ENCODE assay signal across 22 cellular contexts in genomic region chr11:1127664-1128162, GRCh38. TPM values are rescaled to one million over a fixed set of nuclear protein-coding genes. Genes with fewer than 3 reads are reported as not detected.
"Had no signal": no experiment of that assay in that cellular context is flagged by ENCODE, and none has a peak within 500 bp of the region (broad histone marks: within the 10 kb centered on the region; RNA-seq: fewer than 3 reads in every experiment).

No MANE protein-coding gene starts in this region.

- H3K4me3 ChIP-seq: dorsolateral prefrontal cortex, hepatocyte, SK-N-MC, skin epidermis, transverse colon had no signal

- ATAC-seq: activated CD4-positive, CD25-positive, alpha-beta regulatory T cell treated with anti-CD3 and anti-CD28 coated beads, Interleukin-2, amount 50 U/mL, for 24 hours; activated naive CD4-positive, alpha-beta T cell treated with anti-CD3 and anti-CD28 coated beads, Interleukin-2, amount 50 U/mL, for 72 hours had no signal

- H3K36me3 ChIP-seq: neutrophil, transverse colon had no signal

- H3K9me3 ChIP-seq: neutrophil, transverse colon had no signal

- H3K27ac Mint-ChIP-seq: activated naive CD4-positive, alpha-beta T cell treated with anti-CD3 and anti-CD28 coated beads, Interleukin-2, amount 50 U/mL, for 72 hours; activated T-helper 2 cell treated with anti-CD3 and anti-CD28 coated beads, Interferon-gamma antibody, Interleukin-2, Interleukin-4, amounts not matched to agents 10 μg/mL and 5 μg/mL and 100 μg/mL, durations not matched to agents 14 hours and 24 hours and 36 hours had no signal

- H3K4me1 ChIP-seq: transverse colon had no signal

- DNase-seq: activated CD4-positive, alpha-beta T cell treated with anti-CD3 and anti-CD28 coated beads, Interleukin-2, amount 50 U/mL, for 1 hour; activated T-cell treated with anti-CD3 and anti-CD28 coated beads for 4 hours; stimulated activated CD4-positive, alpha-beta T cell treated with anti-CD3 and anti-CD28 coated beads, Interleukin-15, amount 100 ng/mL, for 24 hours; stimulated activated CD4-positive, alpha-beta T cell treated with anti-CD3 and anti-CD28 coated beads, Interleukin-4, amount 100 ng/mL, for 1 hour; stimulated activated naive CD4-positive, alpha-beta T cell; substantia nigra; T-helper 1 cell; T1000; transverse colon had no signal

RNA-seq across cellular contexts. Expression of gene MUC5AC, which starts 30.0 kb away (rescaled TPM):
- total RNA-seq: activated CD8-positive, alpha-beta memory T cell treated with anti-CD3 and anti-CD28 coated beads for 36 hours; activated naive CD4-positive, alpha-beta T cell treated with anti-CD3 and anti-CD28 coated beads, Interleukin-2, amount 50 U/mL, for 72 hours; activated T-helper 2 cell treated with anti-CD3 and anti-CD28 coated beads, Interferon-gamma antibody, Interleukin-2, Interleukin-4, amounts not matched to agents 10 μg/mL and 5 μg/mL and 100 μg/mL, durations not matched to agents 14 hours and 24 hours and 36 hours; cardiac septum; kidney epithelial cell; liver; mesenteric fat pad; transverse colon had no signal

RNA-seq across cellular contexts. Expression of gene MUC2, which starts 53.0 kb away (rescaled TPM):
- total RNA-seq: activated CD8-positive, alpha-beta memory T cell treated with anti-CD3 and anti-CD28 coated beads for 36 hours; activated naive CD4-positive, alpha-beta T cell treated with anti-CD3 and anti-CD28 coated beads, Interleukin-2, amount 50 U/mL, for 72 hours; activated T-helper 2 cell treated with anti-CD3 and anti-CD28 coated beads, Interferon-gamma antibody, Interleukin-2, Interleukin-4, amounts not matched to agents 10 μg/mL and 5 μg/mL and 100 μg/mL, durations not matched to agents 14 hours and 24 hours and 36 hours; kidney epithelial cell; liver had no signal
